In genomic region chr1:67704351-67704750, GRCh38 we compare ENCODE assay signal across 1 cellular context.
TF ChIP-seq lines count a peak whose summit lies in the region.

No MANE protein-coding gene starts in this region.

TF ChIP-seq in HepG2, 621 proteins besides CTCF, POLR2A, EP300 and RAD21 (continued from another document):
- TF ChIP-seq SNAPC4 (CRISPR knock-in tag; IDR thresholded peaks at IDR 0.05), result no peak
